2 cellular contexts compared by ENCODE assay signal in genomic region chr1:154479764-154480421, GRCh38.
TF ChIP-seq lines count a peak whose summit lies in the region.

No MANE protein-coding gene starts in this region.

TF ChIP-seq in GM12891, 5 proteins besides CTCF, POLR2A, EP300 and RAD21:
- TF ChIP-seq SPI1 (IDR thresholded peaks at IDR 0.05; ENCODE audit: low read depth, low read length) = no peak
- TF ChIP-seq PAX5 (IDR thresholded peaks at IDR 0.05; ENCODE audit: insufficient read depth, low read length, severe bottlenecking) = no peak
- TF ChIP-seq TAF1 (IDR thresholded peaks at IDR 0.05; ENCODE audit: low read depth, low read length) = no peak
- no peak for TF ChIP-seq POLR2AphosphoS5 (IDR thresholded peaks at IDR 0.05; ENCODE audit: low read depth, low read length)
- no peak for TF ChIP-seq POU2F2 (IDR thresholded peaks at IDR 0.05; ENCODE audit: low read depth, low read length)

TF ChIP-seq in GM12878, 131 proteins besides CTCF, POLR2A, EP300 and RAD21:
- no peak for TF ChIP-seq CUX1 (IDR thresholded peaks at IDR 0.05; ENCODE audit: insufficient replicate concordance, low read depth, low read length)
- TF ChIP-seq RUNX3 (IDR thresholded peaks at IDR 0.05; ENCODE audit: low read length) = peak; percentile 26; the same call in 1 of the 2 replicates
- peak; percentile 52; the same call in 1 of the 2 replicates for TF ChIP-seq SMARCA5 (IDR thresholded peaks at IDR 0.05)
- no peak for TF ChIP-seq BCL11A (IDR thresholded peaks at IDR 0.05; ENCODE audit: low read depth, low read length)
- TF ChIP-seq CHD1 (IDR thresholded peaks at IDR 0.05; ENCODE audit: low read depth, low read length) = no peak
- TF ChIP-seq RBBP5 (conservative IDR thresholded peaks at IDR 0.05) = no peak
- no peak for TF ChIP-seq ZNF217 (IDR thresholded peaks at IDR 0.05)
- TF ChIP-seq ZZZ3 (IDR thresholded peaks at IDR 0.05; ENCODE audit: control insufficient read depth, insufficient read length, low read depth) = no peak
- TF ChIP-seq SRF (IDR thresholded peaks at IDR 0.05; ENCODE audit: low read depth in 2 of 2, low read length in 2 of 2) = 0 out of 4 replicates have a peak, but pooled peaks of 1 of the 2 experiments have one; percentile 44
- no peak for TF ChIP-seq ZNF687 (IDR thresholded peaks at IDR 0.05)
- TF ChIP-seq ATF3 (IDR thresholded peaks at IDR 0.05; ENCODE audit: borderline replicate concordance, extremely low read depth, low read depth, low read length) = no peak
- no peak for TF ChIP-seq ZBTB11 (CRISPR knock-in tag; IDR thresholded peaks at IDR 0.05)
- no peak for TF ChIP-seq DPF2 (IDR thresholded peaks at IDR 0.05)
- TF ChIP-seq ELK1 (IDR thresholded peaks at IDR 0.05; ENCODE audit: low read depth, low read length) = no peak
- TF ChIP-seq PBX3 (IDR thresholded peaks at IDR 0.05; ENCODE audit: insufficient replicate concordance, low read depth, low read length) = no peak
- no peak for TF ChIP-seq LARP7 (IDR thresholded peaks at IDR 0.05)
- TF ChIP-seq NBN (IDR thresholded peaks at IDR 0.05) = peak; percentile 45; the same call in 1 of the 2 replicates
- peak; percentile 27; the same call in 1 of the 2 replicates for TF ChIP-seq RB1 (IDR thresholded peaks at IDR 0.05; ENCODE audit: borderline replicate concordance)
- peak; percentile 95 for TF ChIP-seq SMC3 (IDR thresholded peaks at IDR 0.05; ENCODE audit: borderline replicate concordance, low read length)
- TF ChIP-seq FOXM1 (IDR thresholded peaks at IDR 0.05; ENCODE audit: low read depth, low read length) = peak; percentile 68; the same call in 1 of the 2 replicates
- no peak for TF ChIP-seq ZNF24 (IDR thresholded peaks at IDR 0.05)
- TF ChIP-seq TCF12 (IDR thresholded peaks at IDR 0.05; ENCODE audit: low read depth, low read length) = 0 out of 2 replicates have a peak, but pooled peaks have one; percentile 21
- TF ChIP-seq WRNIP1 (IDR thresholded peaks at IDR 0.05; ENCODE audit: borderline replicate concordance, low read depth, low read length) = peak; percentile 76; the same call in 1 of the 2 replicates
- TF ChIP-seq HCFC1 (IDR thresholded peaks at IDR 0.05; ENCODE audit: low read length) = no peak
- peak; percentile 73 for TF ChIP-seq YY1 (IDR thresholded peaks at IDR 0.05; ENCODE audit: low read depth, low read length)
- no peak for TF ChIP-seq SUZ12 (IDR thresholded peaks at IDR 0.05; ENCODE audit: unreplicated experiment)
- no peak for TF ChIP-seq MEF2B (IDR thresholded peaks at IDR 0.05; ENCODE audit: partially characterized antibody, poor library complexity, severe bottlenecking)
- TF ChIP-seq PML (IDR thresholded peaks at IDR 0.05; ENCODE audit: low read length) = peak; percentile 30; the same call in 1 of the 2 replicates
- no peak for TF ChIP-seq CEBPZ (IDR thresholded peaks at IDR 0.05; ENCODE audit: low read depth, low read length)
- TF ChIP-seq POU2F2 (IDR thresholded peaks at IDR 0.05; ENCODE audit: borderline replicate concordance, low read depth, low read length) = peak; percentile 33; the same call in 1 of the 3 replicates
